10 cellular contexts compared by ENCODE assay signal in genomic region chr16:2133797-2134196, GRCh38. TPM values are rescaled to one million over a fixed set of nuclear protein-coding genes. Genes with fewer than 3 reads are reported as not detected.
A peak's percentile ranks its signal among the peaks of the same experiment; 100 is the strongest.
DNase-seq lines count a peak whose midpoint lies in the region; ATAC-seq, FAIRE-seq and TF ChIP-seq lines count a peak whose summit lies in the region.
"Not testable (repeated sequence)": the region's sequence is repeated elsewhere in the genome, so short reads cannot be mapped to it uniquely, and the experiment has no call there.
"Had no signal": no experiment of that assay in that cellular context is flagged by ENCODE, and none has a peak within 500 bp of the region (broad histone marks: within the 10 kb centered on the region; RNA-seq: fewer than 3 reads in every experiment).

No MANE protein-coding gene starts in this region.

- TF ChIP-seq POLR2A in HepG2 (IDR thresholded peaks at IDR 0.05; ENCODE audit: insufficient read depth in 1 of 2, low read depth in 2 of 2, low read length in 2 of 2), result not testable (repeated sequence)

- peak overlapping the region; percentile 34 for H3K4me3 ChIP-seq in AG04449 (ENCODE audit: low read depth, low read length)
- peak overlapping the region; percentile 63 for H3K4me3 ChIP-seq in adipocyte (ENCODE audit: low read length)
- peak overlapping the region; percentile 57 for H3K4me3 ChIP-seq in fibroblast of the aortic adventitia (ENCODE audit: low read depth, low read length)
- peak overlapping the region in 2 of 3 experiments; percentile 5 to 46; a peak in 4 of 6 replicates for H3K4me3 ChIP-seq in HepG2 (replicated peaks in 1 of 3; ENCODE audit: insufficient read depth in 1 of 3, low read depth in 2 of 3, low read length in 3 of 3)
- H3K4me3 ChIP-seq in rectal smooth muscle tissue (ENCODE audit: low read length), result not testable (repeated sequence)
- peak overlapping the region; percentile 42 to 49 for H3K4me3 ChIP-seq in tibial artery

- in situ Hi-C loops in HepG2 (cut with HindIII; ENCODE audit: extremely low pct_ligation_motif_present, low pct_unique_long_range_greater_than_20kb), result not testable (repeated sequence)

- CTCF ChIA-PET in AG04449 (lab: Yijun Ruan, JAX); HepG2 (lab: Yijun Ruan, JAX; ENCODE audit: low intra/inter-chr PET ratio, low total read pairs): not testable (repeated sequence)

- intact Hi-C loops in HepG2 (cut with micrococcal nuclease; ENCODE audit: unreplicated experiment); tibial artery (cut with DNase I; ENCODE audit: low total_unique reads): not testable (repeated sequence)

- peaks cover 25% of the 10 kb centered on the region for H3K4me1 Mint-ChIP-seq in HFFc6 (ENCODE audit: low read depth)
- H3K4me1 Mint-ChIP-seq in chondrocyte (ENCODE audit: low read depth), result peaks cover 20% of the 10 kb centered on the region

- DNase-seq in AG04449 (ENCODE audit: low read depth, low spot score); HFFc6; adipocyte (ENCODE audit: low read depth); chondrocyte (ENCODE audit: low spot score); fibroblast of the aortic adventitia (ENCODE audit: low read depth); HepG2 (ENCODE audit: low spot score): not testable (repeated sequence)
- DNase-seq in tibial artery, result peak; percentile 53 to 85

- TF ChIP-seq CTCF in AG04449 (IDR thresholded peaks at IDR 0.05; ENCODE audit: insufficient read depth, low read length, missing control alignments); HFFc6 (IDR thresholded peaks at IDR 0.05); chondrocyte (IDR thresholded peaks at IDR 0.05); fibroblast of the aortic adventitia (IDR thresholded peaks at IDR 0.05; ENCODE audit: insufficient read depth, low read length); HepG2 (CRISPR knock-in tag; IDR thresholded peaks at IDR 0.05); tibial artery (IDR thresholded peaks at IDR 0.05): not testable (repeated sequence)

- POLR2A ChIA-PET in AG04449 (lab: Yijun Ruan, JAX); HepG2 (lab: Yijun Ruan, JAX): not testable (repeated sequence)

- not testable (repeated sequence) for H3K36me3 Mint-ChIP-seq in HFFc6 (ENCODE audit: low read depth); chondrocyte (ENCODE audit: low read depth)

- H3K4me3 Mint-ChIP-seq in HFFc6, result peak overlapping the region; percentile 74
- H3K4me3 Mint-ChIP-seq in chondrocyte (ENCODE audit: unreplicated experiment), result peak overlapping the region; percentile 65

- WGBS in HepG2 (ENCODE audit: low lambda C conversion rate), result no CpG with 5 or more reads among the region's 12 CpGs

- peak overlapping the region; percentile 42 for H3K9ac ChIP-seq in adipocyte (ENCODE audit: low read length)
- not testable (repeated sequence) for H3K9ac ChIP-seq in HepG2 (ENCODE audit: insufficient read depth, low read depth, low read length); rectal smooth muscle tissue (ENCODE audit: low read length)

- not testable (repeated sequence) for H3K79me2 ChIP-seq in HepG2 (ENCODE audit: insufficient read depth, low read length)

- H4K20me1 ChIP-seq in HepG2 (ENCODE audit: insufficient read depth, low read length), result not testable (repeated sequence)

- not testable (repeated sequence) for TF ChIP-seq RAD21 in HepG2 (CRISPR knock-in tag; IDR thresholded peaks at IDR 0.05)

- FAIRE-seq in HepG2 (lab: Jason Lieb, UNC), result not testable (repeated sequence)

- H3K27me3 ChIP-seq in adipocyte (replicated peaks; ENCODE audit: control insufficient read depth, insufficient read depth, low read length); HepG2 (ENCODE audit: control insufficient read depth in 1 of 2, insufficient read depth in 2 of 2, low read length in 2 of 2); rectal smooth muscle tissue (ENCODE audit: control insufficient read depth, insufficient read depth, low read length); tibial artery: not testable (repeated sequence)

- H2AFZ ChIP-seq in HepG2 (ENCODE audit: low read length), result not testable (repeated sequence)

- H3K27ac Mint-ChIP-seq in HFFc6, result peak overlapping the region; percentile 60
- H3K27ac Mint-ChIP-seq in chondrocyte (ENCODE audit: unreplicated experiment), result peak overlapping the region; percentile 88

- not testable (repeated sequence) for TF ChIP-seq EP300 in HepG2 (IDR thresholded peaks at IDR 0.05; ENCODE audit: low read depth in 2 of 2, low read length in 2 of 2); HepG2 (CRISPR knock-in tag; IDR thresholded peaks at IDR 0.05; ENCODE audit: borderline replicate concordance)

- not testable (repeated sequence) for BruUV-seq in HepG2 (replicated peaks; lab: Mats Ljungman, UMichigan)

- H3K36me3 ChIP-seq in adipocyte (ENCODE audit: control insufficient read depth, insufficient read depth, low read length, severe bottlenecking); HepG2 (replicated peaks in 1 of 2; ENCODE audit: control insufficient read depth in 1 of 2, insufficient read depth in 2 of 2, low read length in 2 of 2); rectal smooth muscle tissue (ENCODE audit: control insufficient read depth, insufficient read depth, low read length); tibial artery: not testable (repeated sequence)

- not testable (repeated sequence) for H3K4me1 ChIP-seq in adipocyte (ENCODE audit: control insufficient read depth, insufficient read depth, low read length); rectal smooth muscle tissue (ENCODE audit: control insufficient read depth, insufficient read depth, low read length)
- H3K4me1 ChIP-seq in HepG2 (ENCODE audit: insufficient read depth, low read length) (peaks cover 16% of the 10 kb centered on the region), tibial artery (peaks cover 0 to 50% (median 28%) of the 10 kb centered on the region in 4 donors)

- not testable (repeated sequence) for H3K27me3 Mint-ChIP-seq in HFFc6 (ENCODE audit: insufficient read depth); chondrocyte (ENCODE audit: low read depth)

- H3K27ac ChIP-seq in HepG2 (ENCODE audit: extremely low read length, insufficient read depth, low read length), result not testable (repeated sequence)
- peak overlapping the region; percentile 40 for H3K27ac ChIP-seq in rectal smooth muscle tissue (ENCODE audit: low read depth, low read length)
- peak overlapping the region; percentile 80 to 90 for H3K27ac ChIP-seq in tibial artery

- not testable (repeated sequence) for ATAC-seq in HepG2

- not testable (repeated sequence) for H3K9me3 Mint-ChIP-seq in HFFc6; chondrocyte (ENCODE audit: low read depth)

- not testable (repeated sequence) for H3K9me3 ChIP-seq in adipocyte (ENCODE audit: control insufficient read depth, low read length); HepG2 (ENCODE audit: low read length); tibial artery

- peak overlapping the region; percentile 51 for H3K4me2 ChIP-seq in HepG2 (ENCODE audit: low read depth, low read length)

RNA-seq across cellular contexts. Expression of gene PKD1, which starts 1.9 kb away (rescaled TPM):
- total RNA-seq in HFFc6 (2021; fragmentation: NEBNext Ultra II Directional; extraction: Animal tissue kit (Norgen Biotek cat#: 25700)), result 100 to 1,000 TPM in 1 of 6 experiments, 10 to 100 TPM in 5; 77.9 to 118 (median 82.5) TPM
- total RNA-seq in chondrocyte (131 to 230 TPM (median 216 TPM) in 3 replicates), fibroblast of the aortic adventitia (ENCODE audit: low replicate concordance) (118 and 166 TPM in 2 replicates), HepG2 (2016; rRNA removed; fragmentation: Illumina TruSeq; extraction: Trizol) (9.1 and 22.1 TPM in 2 replicates)
- total RNA-seq in HepG2 (2016; cell fraction: cytosol; rRNA removed; fragmentation: Illumina TruSeq; extraction: Trizol; ENCODE audit: low read depth), result 14.9 and 15.2 TPM in 2 replicates
- 6.6 and 20.8 TPM in 2 replicates for total RNA-seq in HepG2 (2016; cell fraction: insoluble cytoplasmic fraction; rRNA removed; fragmentation: Illumina TruSeq; extraction: Trizol)
- total RNA-seq in HepG2 (2016; cell fraction: membrane; rRNA removed; fragmentation: Illumina TruSeq; extraction: Trizol), result 10.1 and 11.4 TPM in 2 replicates
- 26.8 and 33.4 TPM in 2 replicates for total RNA-seq in HepG2 (2016; cell fraction: nucleus; rRNA removed; fragmentation: Illumina TruSeq; extraction: Trizol)
- 23.0 and 40.7 TPM in 2 replicates for polyA plus RNA-seq in HepG2 (2011; rRNA removed)
- 18.3 and 19.9 TPM in 2 replicates for polyA plus RNA-seq in HepG2 (2011; cell fraction: cytosol; rRNA removed)
- polyA plus RNA-seq in HepG2 (2011; cell fraction: nucleus; rRNA removed), result 410 and 565 TPM in 2 replicates
- polyA plus RNA-seq in HepG2 (2012), result 20.8 and 52.6 TPM in 2 replicates
- polyA plus RNA-seq in HepG2 (2016; cell fraction: cytosol; fragmentation: Illumina TruSeq; extraction: Trizol; ENCODE audit: low read depth), result 0.90 and 0.96 TPM in 2 replicates
- 6.2 and 8.3 TPM in 2 replicates for polyA plus RNA-seq in HepG2 (2016; cell fraction: insoluble cytoplasmic fraction; fragmentation: Illumina TruSeq; extraction: Trizol; ENCODE audit: low read depth)
- polyA plus RNA-seq in HepG2 (2016; cell fraction: membrane; fragmentation: Illumina TruSeq; extraction: Trizol; ENCODE audit: low read depth), result 1.6 TPM in 2 replicates
- 86.8 and 102 TPM in 2 replicates for polyA plus RNA-seq in HepG2 (2016; cell fraction: nucleus; fragmentation: Illumina TruSeq; extraction: Trizol; ENCODE audit: insufficient read depth, low read depth)
- 24.5 and 75.7 TPM in 2 replicates for polyA minus RNA-seq in HepG2 (2011; rRNA and poly(A)+ RNA removed; ENCODE audit: low replicate concordance)
- 24.3 and 34.5 TPM in 2 replicates for polyA minus RNA-seq in HepG2 (2011; cell fraction: cytosol; rRNA and poly(A)+ RNA removed)
- 72.0 and 84.2 TPM in 2 replicates for polyA minus RNA-seq in HepG2 (2011; cell fraction: nucleus; rRNA and poly(A)+ RNA removed)

RNA-seq across cellular contexts. Expression of gene RAB26, which starts 14.6 kb away (rescaled TPM):
- 1 to 10 TPM in 1 of 6 experiments, under 1 TPM in 5; 0.31 to 1.2 (median 0.65) TPM for total RNA-seq in HFFc6 (2021; fragmentation: NEBNext Ultra II Directional; extraction: Animal tissue kit (Norgen Biotek cat#: 25700))
- total RNA-seq in chondrocyte (0.28 to 1.1 TPM (median 0.80 TPM) in 3 replicates), fibroblast of the aortic adventitia (ENCODE audit: low replicate concordance) (0.27 and 3.6 TPM in 2 replicates), HepG2 (2016; rRNA removed; fragmentation: Illumina TruSeq; extraction: Trizol) (0.45 and 0.86 TPM in 2 replicates)
- total RNA-seq in HepG2 (2016; cell fraction: cytosol; rRNA removed; fragmentation: Illumina TruSeq; extraction: Trizol; ENCODE audit: low read depth), result 1.2 and 1.4 TPM in 2 replicates
- total RNA-seq in HepG2 (2016; cell fraction: insoluble cytoplasmic fraction; rRNA removed; fragmentation: Illumina TruSeq; extraction: Trizol), result 0.62 and 1.3 TPM in 2 replicates
- 0.96 and 1.9 TPM in 2 replicates for total RNA-seq in HepG2 (2016; cell fraction: membrane; rRNA removed; fragmentation: Illumina TruSeq; extraction: Trizol)
- 1.0 and 1.6 TPM in 2 replicates for total RNA-seq in HepG2 (2016; cell fraction: nucleus; rRNA removed; fragmentation: Illumina TruSeq; extraction: Trizol)
- 3.6 and 3.7 TPM in 2 replicates for polyA plus RNA-seq in HepG2 (2011; rRNA removed)
- polyA plus RNA-seq in HepG2 (2011; cell fraction: cytosol; rRNA removed), result 2.2 and 3.4 TPM in 2 replicates
- polyA plus RNA-seq in HepG2 (2011; cell fraction: nucleus; rRNA removed), result 20.4 and 21.0 TPM in 2 replicates
- polyA plus RNA-seq in HepG2 (2012), result 2.3 and 3.3 TPM in 2 replicates
- polyA plus RNA-seq in HepG2 (2016; cell fraction: cytosol; fragmentation: Illumina TruSeq; extraction: Trizol; ENCODE audit: low read depth), result 2.1 and 2.3 TPM in 2 replicates
- polyA plus RNA-seq in HepG2 (2016; cell fraction: insoluble cytoplasmic fraction; fragmentation: Illumina TruSeq; extraction: Trizol; ENCODE audit: low read depth), result 0.92 and 1.1 TPM in 2 replicates
- polyA plus RNA-seq in HepG2 (2016; cell fraction: membrane; fragmentation: Illumina TruSeq; extraction: Trizol; ENCODE audit: low read depth), result 1.9 and 2.3 TPM in 2 replicates
- polyA plus RNA-seq in HepG2 (2016; cell fraction: nucleus; fragmentation: Illumina TruSeq; extraction: Trizol; ENCODE audit: insufficient read depth, low read depth), result 3.2 and 3.9 TPM in 2 replicates
- polyA minus RNA-seq in HepG2 (2011; rRNA and poly(A)+ RNA removed; ENCODE audit: low replicate concordance), result 6.5 and 7.6 TPM in 2 replicates
- polyA minus RNA-seq in HepG2 (2011; cell fraction: cytosol; rRNA and poly(A)+ RNA removed), result 0.79 TPM in 1 of 2 replicates, not detected in the other
- polyA minus RNA-seq in HepG2 (2011; cell fraction: nucleus; rRNA and poly(A)+ RNA removed), result 0.90 and 1.2 TPM in 2 replicates
- total RNA-seq: A172; CD8-positive, alpha-beta T cell had no signal

RNA-seq across cellular contexts. Expression of gene TRAF7, which starts 21.8 kb away (rescaled TPM):
- 10 to 100 TPM; 81.4 to 88.3 (median 85.3) TPM for total RNA-seq in HFFc6 (2021; fragmentation: NEBNext Ultra II Directional; extraction: Animal tissue kit (Norgen Biotek cat#: 25700))
- total RNA-seq in chondrocyte, result 62.1 to 71.3 TPM (median 63.4 TPM) in 3 replicates
- total RNA-seq in fibroblast of the aortic adventitia (ENCODE audit: low replicate concordance), result 64.3 and 91.0 TPM in 2 replicates
- total RNA-seq in HepG2 (2016; rRNA removed; fragmentation: Illumina TruSeq; extraction: Trizol), result 40.3 and 47.9 TPM in 2 replicates
- total RNA-seq in HepG2 (2016; cell fraction: cytosol; rRNA removed; fragmentation: Illumina TruSeq; extraction: Trizol; ENCODE audit: low read depth), result 34.6 and 39.0 TPM in 2 replicates
- 37.7 and 45.9 TPM in 2 replicates for total RNA-seq in HepG2 (2016; cell fraction: insoluble cytoplasmic fraction; rRNA removed; fragmentation: Illumina TruSeq; extraction: Trizol)
- 86.6 and 88.7 TPM in 2 replicates for total RNA-seq in HepG2 (2016; cell fraction: membrane; rRNA removed; fragmentation: Illumina TruSeq; extraction: Trizol)
- 27.8 and 32.2 TPM in 2 replicates for total RNA-seq in HepG2 (2016; cell fraction: nucleus; rRNA removed; fragmentation: Illumina TruSeq; extraction: Trizol)
- 65.6 and 67.9 TPM in 2 replicates for polyA plus RNA-seq in HepG2 (2011; rRNA removed)
- polyA plus RNA-seq in HepG2 (2011; cell fraction: cytosol; rRNA removed), result 42.1 and 56.2 TPM in 2 replicates
- 119 and 145 TPM in 2 replicates for polyA plus RNA-seq in HepG2 (2011; cell fraction: nucleus; rRNA removed)
- polyA plus RNA-seq in HepG2 (2012), result 36.5 and 51.9 TPM in 2 replicates
- polyA plus RNA-seq in HepG2 (2016; cell fraction: cytosol; fragmentation: Illumina TruSeq; extraction: Trizol; ENCODE audit: low read depth), result 64.8 and 68.7 TPM in 2 replicates
- 43.6 and 56.9 TPM in 2 replicates for polyA plus RNA-seq in HepG2 (2016; cell fraction: insoluble cytoplasmic fraction; fragmentation: Illumina TruSeq; extraction: Trizol; ENCODE audit: low read depth)
- 91.9 and 99.7 TPM in 2 replicates for polyA plus RNA-seq in HepG2 (2016; cell fraction: membrane; fragmentation: Illumina TruSeq; extraction: Trizol; ENCODE audit: low read depth)
- polyA plus RNA-seq in HepG2 (2016; cell fraction: nucleus; fragmentation: Illumina TruSeq; extraction: Trizol; ENCODE audit: insufficient read depth, low read depth), result 74.4 and 76.4 TPM in 2 replicates
- 81.3 and 108 TPM in 2 replicates for polyA minus RNA-seq in HepG2 (2011; rRNA and poly(A)+ RNA removed; ENCODE audit: low replicate concordance)
- 41.1 and 51.4 TPM in 2 replicates for polyA minus RNA-seq in HepG2 (2011; cell fraction: cytosol; rRNA and poly(A)+ RNA removed)
- polyA minus RNA-seq in HepG2 (2011; cell fraction: nucleus; rRNA and poly(A)+ RNA removed), result 18.5 and 21.0 TPM in 2 replicates
